In the genomic region with DNA sequence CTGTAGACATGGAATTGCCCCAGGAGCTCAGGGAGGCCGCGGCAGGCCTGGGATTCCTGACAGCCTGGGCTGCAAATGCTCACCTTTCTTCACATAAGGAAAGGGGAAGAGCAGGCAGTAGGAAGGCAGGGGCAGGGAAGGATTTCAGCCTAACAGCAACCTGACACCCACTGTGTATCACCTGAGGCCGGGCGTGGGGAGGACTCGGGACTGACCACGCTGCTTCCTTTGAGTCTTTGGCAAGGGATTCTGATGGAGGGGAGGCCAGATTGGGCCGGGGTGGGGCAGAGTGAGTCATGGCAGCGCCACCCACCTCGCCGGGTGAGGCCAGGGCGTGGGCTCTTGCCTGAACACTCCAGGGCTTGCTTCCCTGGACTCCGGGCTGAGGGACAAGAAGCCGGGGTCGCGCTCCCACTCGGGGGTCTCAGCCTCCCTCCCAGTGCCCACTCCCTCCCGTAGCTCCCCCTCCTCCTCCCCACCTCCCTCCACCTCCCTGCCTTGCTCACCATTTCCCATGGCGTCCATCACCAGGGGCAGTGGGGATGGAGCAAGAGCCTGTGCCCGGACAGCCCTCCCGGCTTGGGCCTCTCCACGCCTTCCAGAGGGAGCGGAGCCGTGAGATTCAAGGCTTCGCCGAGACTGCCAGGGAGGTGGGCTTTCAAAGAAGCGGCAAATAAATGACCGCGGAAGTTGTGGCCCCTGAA, we compare ENCODE assay signal across 18 cellular contexts.
DNase-seq lines count a peak whose midpoint lies in the region; ATAC-seq, FAIRE-seq and TF ChIP-seq lines count a peak whose summit lies in the region.
"Had no signal": no experiment of that assay in that cellular context is flagged by ENCODE, and none has a peak within 500 bp of the region (broad histone marks: within the 10 kb centered on the region; RNA-seq: fewer than 3 reads in every experiment).

No MANE protein-coding gene starts in this region.

- no peak for FAIRE-seq in bronchial epithelial cell (lab: Jason Lieb, UNC)
- FAIRE-seq: H54 had no signal

- H3K27ac Mint-ChIP-seq in activated naive CD8-positive, alpha-beta T cell, result peak overlapping the region; percentile 46
- H3K27ac Mint-ChIP-seq in activated naive CD8-positive, alpha-beta T cell treated with anti-CD3 and anti-CD28 coated beads, Interleukin-2, amount 50 U/mL, for 24 hours, result no peak overlapping the region
- no peak overlapping the region for H3K27ac Mint-ChIP-seq in mesothelial cell of epicardium

- peaks cover 15% of the 10 kb centered on the region for H3K27me3 Mint-ChIP-seq in activated naive CD8-positive, alpha-beta T cell
- peaks cover 8% of the 10 kb centered on the region for H3K27me3 Mint-ChIP-seq in activated naive CD8-positive, alpha-beta T cell treated with anti-CD3 and anti-CD28 coated beads, Interleukin-2, amount 50 U/mL, for 24 hours
- H3K27me3 Mint-ChIP-seq in mesothelial cell of epicardium (ENCODE audit: low read depth), result peaks cover 11% of the 10 kb centered on the region

- DNase-seq in activated naive CD8-positive, alpha-beta T cell treated with anti-CD3 and anti-CD28 coated beads, Interleukin-2, amount 50 U/mL, for 24 hours, result no peak
- DNase-seq in bronchial epithelial cell (ENCODE audit: low read depth) (peak; percentile 28), left kidney (ENCODE audit: low read depth, low spot score) (peak; percentile 58), mesothelial cell of epicardium (ENCODE audit: low spot score in 2 of 2, unreplicated experiment in 2 of 2) (no peak), NCI-H446 (lab: John Stamatoyannopoulos, UW) (no peak), hippocampal formation (lab: John Stamatoyannopoulos, UW) (no peak)
- no peak for DNase-seq in activated CD4-positive, alpha-beta T cell treated with anti-CD3 and anti-CD28 coated beads for 4 hours
- DNase-seq: amniotic stem cell, foreskin fibroblast, MM.1S, naive B cell, NCI-H187 treated with DMSO at 0.1 percent for 48 hours, NCI-H524, SHP77 treated with DMSO at 0.1 percent for 48 hours had no signal

- no peak overlapping the region for H3K4me3 ChIP-seq in bronchial epithelial cell (ENCODE audit: low read depth, low read length)
- H3K4me3 ChIP-seq: smooth muscle cell had no signal

- no peak overlapping the region for H3K4me3 Mint-ChIP-seq in activated naive CD8-positive, alpha-beta T cell
- H3K4me3 Mint-ChIP-seq in activated naive CD8-positive, alpha-beta T cell treated with anti-CD3 and anti-CD28 coated beads, Interleukin-2, amount 50 U/mL, for 24 hours, result no peak overlapping the region
- no peak overlapping the region for H3K4me3 Mint-ChIP-seq in mesothelial cell of epicardium
- H3K4me3 Mint-ChIP-seq: naive B cell; T-helper 1 cell treated with Interleukin-12 subunit alpha and Interleukin-12 subunit beta and Interleukin-4 antibody, amounts not matched to agents 30 μg/mL and 1 μg/mL, for 36 hours had no signal

- ATAC-seq in activated naive CD8-positive, alpha-beta T cell treated with anti-CD3 and anti-CD28 coated beads, Interleukin-2, amount 50 U/mL, for 24 hours, result no peak

- TF ChIP-seq CTCF in bronchial epithelial cell (IDR thresholded peaks at IDR 0.05; ENCODE audit: insufficient read depth, low read length, severe bottlenecking) (no peak), mesothelial cell of epicardium (IDR thresholded peaks at IDR 0.05; ENCODE audit: unreplicated experiment) (no peak)

- peaks cover 15% of the 10 kb centered on the region for H3K9me3 Mint-ChIP-seq in activated naive CD8-positive, alpha-beta T cell (ENCODE audit: low read depth)
- H3K9me3 Mint-ChIP-seq in activated naive CD8-positive, alpha-beta T cell treated with anti-CD3 and anti-CD28 coated beads, Interleukin-2, amount 50 U/mL, for 24 hours, result peaks cover 17% of the 10 kb centered on the region
- H3K9me3 Mint-ChIP-seq in mesothelial cell of epicardium, result peaks cover 16% of the 10 kb centered on the region

- no peaks in the 10 kb centered on the region for H3K4me1 Mint-ChIP-seq in activated naive CD8-positive, alpha-beta T cell (ENCODE audit: low read depth)
- no peaks in the 10 kb centered on the region for H3K4me1 Mint-ChIP-seq in activated naive CD8-positive, alpha-beta T cell treated with anti-CD3 and anti-CD28 coated beads, Interleukin-2, amount 50 U/mL, for 24 hours
- H3K4me1 Mint-ChIP-seq in mesothelial cell of epicardium, result peaks cover 7% of the 10 kb centered on the region

- H3K36me3 Mint-ChIP-seq in activated naive CD8-positive, alpha-beta T cell, result peaks cover 3% of the 10 kb centered on the region
- no peaks in the 10 kb centered on the region for H3K36me3 Mint-ChIP-seq in activated naive CD8-positive, alpha-beta T cell treated with anti-CD3 and anti-CD28 coated beads, Interleukin-2, amount 50 U/mL, for 24 hours (ENCODE audit: low read depth)
- H3K36me3 Mint-ChIP-seq in mesothelial cell of epicardium, result no peaks in the 10 kb centered on the region

- no peaks in the 10 kb centered on the region for H3K27me3 ChIP-seq in bronchial epithelial cell (ENCODE audit: control insufficient read depth, insufficient read depth, low read length)

- H3K36me3 ChIP-seq in bronchial epithelial cell (ENCODE audit: control insufficient read depth, insufficient read depth, low read length), result no peaks in the 10 kb centered on the region

Comparison
In these comparisons a context has a peak if more than half of its experiments do, and no peak if none do; other contexts are left out.
1. DNase-seq: peak in bronchial epithelial cell (single experiment) and left kidney (single experiment); none in activated naive CD8-positive, alpha-beta T cell treated with anti-CD3 and anti-CD28 coated beads, Interleukin-2, amount 50 U/mL, for 24 hours (single experiment), activated CD4-positive, alpha-beta T cell treated with anti-CD3 and anti-CD28 coated beads for 4 hours (0 of 2), mesothelial cell of epicardium (0 of 2), NCI-H446 (0 of 2) and hippocampal formation (0 of 2).